In genomic region chr10:77787440-77787839, GRCh38 we compare ENCODE assay signal across 27 cellular contexts.
"Had no signal": no experiment of that assay in that cellular context is flagged by ENCODE, and none has a peak within 500 bp of the region (broad histone marks: within the 10 kb centered on the region; RNA-seq: fewer than 3 reads in every experiment).

No MANE protein-coding gene starts in this region.

- H3K36me3 ChIP-seq: colonic mucosa had no signal

- H3K36me3 Mint-ChIP-seq: activated naive CD8-positive, alpha-beta T cell; T-cell had no signal

- DNase-seq: activated B cell treated with CpG ODN at 0.5 μM for 24 hours; activated CD4-positive, alpha-beta T cell treated with anti-CD3 and anti-CD28 coated beads for 48 hours; activated CD4-positive, alpha-beta T cell treated with anti-CD3 and anti-CD28 coated beads, Interleukin-2, amount 50 U/mL, for 1 hour; activated CD4-positive, alpha-beta T cell treated with anti-CD3 and anti-CD28 coated beads, Interleukin-2, amount 50 U/mL, for 48 hours; activated CD8-positive, alpha-beta memory T cell treated with anti-CD3 and anti-CD28 coated beads for 24 hours; activated CD8-positive, alpha-beta T cell treated with anti-CD3 and anti-CD28 coated beads for 36 hours; activated effector memory CD4-positive, alpha-beta T cell treated with Interleukin-2 at 50 U/mL for 16 hours; activated gamma-delta T cell treated with Interleukin-2 at 50 U/mL for 16 hours; activated naive CD4-positive, alpha-beta T cell treated with anti-CD3 and anti-CD28 coated beads, Interleukin-2, amount 50 U/mL, for 16 hours; activated naive CD4-positive, alpha-beta T cell treated with Interleukin-2 at 50 U/mL for 16 hours; activated T-cell treated with anti-CD3 and anti-CD28 coated beads, Interleukin-2, amount 50 U/mL, for 4 hours; amniotic stem cell; anterior cingulate cortex; brain microvascular endothelial cell; caudate nucleus; cerebellar nuclear complex; colonic mucosa; effector CD8-positive, alpha-beta T cell; foreskin fibroblast; head of caudate nucleus; T-cell; T1000; WERI-Rb-1 had no signal

- H3K9me3 Mint-ChIP-seq: activated B cell treated with CpG ODN at 0.5 μM for 24 hours; activated CD8-positive, alpha-beta T cell treated with anti-CD3 and anti-CD28 coated beads for 36 hours; activated T-helper 17 cell treated with anti-CD3 and anti-CD28 coated beads, Interleukin-2, amount 50 U/mL, for 72 hours; T-cell; T-helper 1 cell treated with Interleukin-12 subunit alpha and Interleukin-12 subunit beta and Interleukin-4 antibody, amounts not matched to agents 30 μg/mL and 1 μg/mL, for 36 hours; T-helper 2 cell treated with Interferon-gamma antibody and Interleukin-4, amounts not matched to agents 5 μg/mL and 100 μg/mL, for 36 hours had no signal

- H3K27ac Mint-ChIP-seq: activated B cell treated with CpG ODN at 0.5 μM for 24 hours; activated CD8-positive, alpha-beta T cell treated with anti-CD3 and anti-CD28 coated beads for 36 hours; activated naive CD8-positive, alpha-beta T cell; activated T-helper 17 cell treated with anti-CD3 and anti-CD28 coated beads, Interleukin-2, amount 50 U/mL, for 72 hours; T-cell; T-helper 1 cell treated with Interleukin-12 subunit alpha and Interleukin-12 subunit beta and Interleukin-4 antibody, amounts not matched to agents 30 μg/mL and 1 μg/mL, for 36 hours; T-helper 2 cell treated with Interferon-gamma antibody and Interleukin-4, amounts not matched to agents 5 μg/mL and 100 μg/mL, for 36 hours had no signal

- H3K4me3 Mint-ChIP-seq: activated B cell treated with CpG ODN at 0.5 μM for 24 hours; activated CD8-positive, alpha-beta T cell treated with anti-CD3 and anti-CD28 coated beads for 36 hours; activated naive CD8-positive, alpha-beta T cell; activated T-cell treated with anti-CD3 and anti-CD28 coated beads, Interleukin-2, amount 50 U/mL, for 4 hours; activated T-helper 17 cell treated with anti-CD3 and anti-CD28 coated beads, Interleukin-2, amount 50 U/mL, for 72 hours; T-cell; T-helper 1 cell treated with Interleukin-12 subunit alpha and Interleukin-12 subunit beta and Interleukin-4 antibody, amounts not matched to agents 30 μg/mL and 1 μg/mL, for 36 hours; T-helper 2 cell treated with Interferon-gamma antibody and Interleukin-4, amounts not matched to agents 5 μg/mL and 100 μg/mL, for 36 hours had no signal

- H3K27me3 ChIP-seq: brain microvascular endothelial cell, colonic mucosa had no signal

- H3K4me3 ChIP-seq: colonic mucosa had no signal

- H3K4me1 ChIP-seq: colonic mucosa had no signal

- H3K4me1 Mint-ChIP-seq: activated B cell treated with CpG ODN at 0.5 μM for 24 hours; activated T-helper 17 cell treated with anti-CD3 and anti-CD28 coated beads, Interleukin-2, amount 50 U/mL, for 72 hours; T-cell had no signal

- H3K27ac ChIP-seq: brain microvascular endothelial cell, colonic mucosa, WERI-Rb-1 had no signal

- H3K9me3 ChIP-seq: colonic mucosa had no signal

- H3K27me3 Mint-ChIP-seq: activated B cell treated with CpG ODN at 0.5 μM for 24 hours; activated CD8-positive, alpha-beta T cell treated with anti-CD3 and anti-CD28 coated beads for 36 hours; activated naive CD8-positive, alpha-beta T cell; activated T-helper 17 cell treated with anti-CD3 and anti-CD28 coated beads, Interleukin-2, amount 50 U/mL, for 72 hours; T-cell had no signal
